Comparison of ENCODE assay signal across 30 cellular contexts in the genomic region with DNA sequence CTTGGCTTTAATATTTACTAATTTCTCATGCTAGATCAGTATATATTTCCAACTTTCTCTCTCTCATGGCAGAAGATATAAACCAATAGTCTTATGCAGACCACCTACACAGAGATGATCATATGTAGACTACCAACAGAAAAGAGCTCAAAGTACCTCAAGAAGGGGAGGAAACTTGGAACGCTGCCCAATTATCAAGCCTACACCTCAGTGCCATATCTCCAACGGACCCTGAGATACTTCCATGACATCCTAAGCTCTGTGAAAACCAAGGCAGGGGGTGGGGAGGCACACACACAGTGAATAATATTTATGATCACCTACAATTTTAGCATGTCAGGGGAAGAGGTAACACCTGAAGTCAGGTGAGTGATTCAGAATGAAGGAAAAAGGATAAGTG.
"Had no signal": no experiment of that assay in that cellular context is flagged by ENCODE, and none has a peak within 500 bp of the region (broad histone marks: within the 10 kb centered on the region; RNA-seq: fewer than 3 reads in every experiment).

No MANE protein-coding gene starts in this region.

- H3K4me1 ChIP-seq: gastroesophageal sphincter, prostate gland, tibial artery had no signal

- H3K27me3 Mint-ChIP-seq: activated CD4-positive, alpha-beta T cell treated with anti-CD3 and anti-CD28 coated beads, Interleukin-2, amount 10 ng/mL, durations not matched to agents 7 days and 5 days; activated CD8-positive, alpha-beta T cell treated with anti-CD3 and anti-CD28 coated beads for 36 hours; activated naive CD8-positive, alpha-beta T cell treated with anti-CD3 and anti-CD28 coated beads, Interleukin-2, amount 50 U/mL, for 24 hours; activated T-helper 17 cell treated with anti-CD3 and anti-CD28 coated beads, Interleukin-2, amount 50 U/mL, for 72 hours; naive thymus-derived CD4-positive, alpha-beta T cell; stimulated activated memory B cell treated with anti-CD40 and anti-IgM and Interleukin-4, amounts not matched to agents 10 μg/mL and 1 μg/mL and 100 μg/mL, for 72 hours had no signal

- H3K27ac Mint-ChIP-seq: activated CD4-positive, alpha-beta T cell treated with anti-CD3 and anti-CD28 coated beads, Interleukin-2, amount 10 ng/mL, durations not matched to agents 7 days and 5 days; activated CD8-positive, alpha-beta T cell treated with anti-CD3 and anti-CD28 coated beads for 36 hours; activated naive CD8-positive, alpha-beta T cell treated with anti-CD3 and anti-CD28 coated beads, Interleukin-2, amount 50 U/mL, for 24 hours; activated T-helper 17 cell treated with anti-CD3 and anti-CD28 coated beads, Interleukin-2, amount 50 U/mL, for 72 hours; stimulated activated memory B cell treated with anti-CD40 and anti-IgM and Interleukin-4, amounts not matched to agents 10 μg/mL and 1 μg/mL and 100 μg/mL, for 72 hours; T-helper 2 cell treated with Interferon-gamma antibody and Interleukin-4, amounts not matched to agents 5 μg/mL and 100 μg/mL, for 36 hours had no signal

- H3K4me3 ChIP-seq: gastroesophageal sphincter, pancreas, prostate gland, sigmoid colon, stomach, tibial artery had no signal

- H3K4me3 Mint-ChIP-seq: activated CD4-positive, alpha-beta T cell treated with anti-CD3 and anti-CD28 coated beads, Interleukin-2, amount 10 ng/mL, durations not matched to agents 7 days and 5 days; activated CD8-positive, alpha-beta T cell treated with anti-CD3 and anti-CD28 coated beads for 36 hours; activated naive CD8-positive, alpha-beta T cell treated with anti-CD3 and anti-CD28 coated beads, Interleukin-2, amount 50 U/mL, for 24 hours; activated T-cell treated with anti-CD3 and anti-CD28 coated beads, Interleukin-2, amount 50 U/mL, for 4 hours; activated T-helper 17 cell treated with anti-CD3 and anti-CD28 coated beads, Interleukin-2, amount 50 U/mL, for 72 hours; neural crest cell; stimulated activated memory B cell treated with anti-CD40 and anti-IgM and Interleukin-4, amounts not matched to agents 10 μg/mL and 1 μg/mL and 100 μg/mL, for 72 hours; T-helper 2 cell treated with Interferon-gamma antibody and Interleukin-4, amounts not matched to agents 5 μg/mL and 100 μg/mL, for 36 hours had no signal

- ATAC-seq: activated CD8-positive, alpha-beta T cell treated with anti-CD3 and anti-CD28 coated beads for 36 hours; activated naive CD8-positive, alpha-beta T cell treated with anti-CD3 and anti-CD28 coated beads, Interleukin-2, amount 50 U/mL, for 24 hours; activated T-cell treated with anti-CD3 and anti-CD28 coated beads, Interleukin-2, amount 50 U/mL, for 4 hours; activated T-helper 17 cell treated with anti-CD3 and anti-CD28 coated beads, Interleukin-2, amount 50 U/mL, for 72 hours; gastroesophageal sphincter; naive thymus-derived CD4-positive, alpha-beta T cell; pancreas; stimulated activated memory B cell treated with anti-CD40 and anti-IgM and Interleukin-4, amounts not matched to agents 10 μg/mL and 1 μg/mL and 100 μg/mL, for 72 hours had no signal

- H3K27me3 ChIP-seq: gastroesophageal sphincter, pancreas, sigmoid colon, stomach, tibial artery had no signal

- DNase-seq: activated CD4-positive, alpha-beta T cell treated with anti-CD3 and anti-CD28 coated beads for 1 hour; activated CD4-positive, alpha-beta T cell treated with anti-CD3 and anti-CD28 coated beads, Interleukin-2, amount 10 ng/mL, durations not matched to agents 7 days and 5 days; activated CD8-positive, alpha-beta T cell treated with anti-CD3 and anti-CD28 coated beads for 36 hours; activated gamma-delta T cell treated with Interleukin-2 at 50 U/mL for 16 hours; activated naive CD4-positive, alpha-beta T cell treated with anti-CD3 and anti-CD28 coated beads, Interleukin-2, amount 50 U/mL, for 16 hours; activated naive CD8-positive, alpha-beta T cell treated with anti-CD3 and anti-CD28 coated beads, Interleukin-2, amount 50 U/mL, for 24 hours; activated T-cell treated with anti-CD3 and anti-CD28 coated beads, Interleukin-2, amount 50 U/mL, for 4 hours; amygdala; central memory CD4-positive, alpha-beta T cell; dermis blood vessel endothelial cell; effector CD4-positive, alpha-beta T cell; hippocampal formation; kidney; midbrain; naive thymus-derived CD4-positive, alpha-beta T cell; nucleus accumbens; pancreas; sigmoid colon; small intestine; stimulated activated CD4-positive, alpha-beta T cell treated with anti-CD3 and anti-CD28 coated beads, Interleukin-4, amount 100 ng/mL, for 4 hours; stimulated activated CD8-positive, alpha-beta memory T cell treated with anti-CD3 and anti-CD28 coated beads, Interleukin-4, amount 100 ng/mL, for 48 hours; stomach; T-helper 1 cell; tibial artery had no signal

- H3K36me3 ChIP-seq: gastroesophageal sphincter, pancreas, prostate gland, sigmoid colon had no signal

- H3K27ac ChIP-seq: gastroesophageal sphincter, pancreas, prostate gland, sigmoid colon, stomach, tibial artery had no signal

- H3K9me3 Mint-ChIP-seq: stimulated activated memory B cell treated with anti-CD40 and anti-IgM and Interleukin-4, amounts not matched to agents 10 μg/mL and 1 μg/mL and 100 μg/mL, for 72 hours had no signal

- H3K4me1 Mint-ChIP-seq: neural crest cell had no signal
